In the genomic region with DNA sequence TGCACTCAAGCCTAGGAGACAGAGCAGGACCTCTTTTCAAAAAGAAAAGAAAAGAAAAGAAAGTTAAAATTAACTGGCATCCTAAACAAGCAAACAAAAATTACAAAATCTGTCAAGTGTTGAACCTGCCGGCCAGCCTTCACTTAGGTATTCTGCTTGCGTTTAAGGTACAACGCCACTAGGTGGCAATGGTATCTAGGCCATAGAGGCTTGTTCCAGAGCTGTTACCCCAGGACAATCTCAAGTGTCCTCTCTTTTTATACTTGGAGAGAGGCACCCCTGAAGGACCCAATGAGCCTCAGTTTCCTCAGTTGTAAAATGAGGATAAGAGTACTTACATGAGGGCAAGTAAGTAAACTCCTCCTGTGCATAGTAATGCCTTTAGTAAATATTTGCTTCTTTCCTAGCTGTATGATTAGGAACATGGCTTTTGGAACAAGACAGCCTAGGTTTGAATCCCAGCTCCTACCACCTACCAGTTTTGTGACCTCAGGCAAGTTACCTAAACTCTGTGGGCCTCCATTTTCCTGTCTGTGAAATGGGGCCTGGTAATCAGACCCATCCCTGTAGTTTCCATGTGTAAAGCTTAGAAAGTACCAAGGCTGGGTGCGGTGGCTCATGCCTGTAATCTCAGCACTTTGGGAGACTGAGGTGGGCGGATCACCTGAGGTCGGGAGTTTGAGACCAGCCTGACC, we compare ENCODE assay signal across 8 cellular contexts. TPM values are rescaled to one million over a fixed set of nuclear protein-coding genes. Genes with fewer than 3 reads are reported as not detected.
DNase-seq lines count a peak whose midpoint lies in the region; ATAC-seq, FAIRE-seq and TF ChIP-seq lines count a peak whose summit lies in the region.

No MANE protein-coding gene starts in this region.

- H3K4me3 ChIP-seq in AG10803 (ENCODE audit: low read length) (no peak overlapping the region), fibroblast of lung (replicated peaks in 1 of 4; ENCODE audit: control extremely low read depth in 1 of 4, insufficient read depth in 1 of 4, low read depth in 3 of 4, low read length in 4 of 4) (no peak overlapping the region), pancreas (no peak overlapping the region)

- H3K9me3 ChIP-seq in fibroblast of lung (ENCODE audit: control insufficient read depth, insufficient read depth, low read depth, low read length) (no peaks in the 10 kb centered on the region), pancreas (no peaks in the 10 kb centered on the region)

- H3K4me2 ChIP-seq in fibroblast of lung (ENCODE audit: extremely low read depth, insufficient read depth, low read length): no peak overlapping the region

- ATAC-seq in pancreas (peak; percentile 80 to 97 (median 90)), GM18520 (IDR thresholded peaks at IDR 0.05; ENCODE audit: unreplicated experiment) (no peak), GM19455 (IDR thresholded peaks at IDR 0.05; ENCODE audit: unreplicated experiment) (no peak)

- no peaks in the 10 kb centered on the region for H3K79me2 ChIP-seq in fibroblast of lung (ENCODE audit: control insufficient read depth, insufficient read depth, low read length)

- peak; percentile 42 for DNase-seq in AG10803 (ENCODE audit: low read depth)
- DNase-seq in GM20000 (ENCODE audit: low spot score): peak; percentile 83
- DNase-seq in NOMO-1 (lab: John Stamatoyannopoulos, UW; ENCODE audit: unreplicated experiment in 2 of 2): peak; percentile 68 to 75
- peak; percentile 47 for DNase-seq in activated CD8-positive, alpha-beta memory T cell treated with anti-CD3 and anti-CD28 coated beads, Interleukin-2, amount 50 U/mL, for 4 hours
- DNase-seq in fibroblast of lung (ENCODE audit: low read depth in 2 of 2): peak; percentile 33 to 67
- DNase-seq in pancreas: peak in 3 of 6 donors; percentile 20 to 54 (median 40)

- 37 to 45% methylated on average over 5 to 6 of the region's 6 CpGs for WGBS in pancreas, 2 donors

- H3K4me1 ChIP-seq in fibroblast of lung (ENCODE audit: control insufficient read depth, extremely low read depth, insufficient read depth, low read length): peaks cover 2% of the 10 kb centered on the region
- no peaks in the 10 kb centered on the region for H3K4me1 ChIP-seq in pancreas

- intact Hi-C loops in pancreas (cut with DNase I): loop anchor here in 2 of 3 donors (5.0 to 10.0 kb wide), 2 partner anchors 145 to 152 kb away; no protein-coding TSS in a partner anchor

- H3K36me3 ChIP-seq in fibroblast of lung (ENCODE audit: control insufficient read depth, insufficient read depth, low read length) (no peaks in the 10 kb centered on the region), pancreas (no peaks in the 10 kb centered on the region)

- H3K27ac ChIP-seq in fibroblast of lung (ENCODE audit: insufficient read depth, low read length) (no peak overlapping the region), pancreas (no peak overlapping the region)

- no peak for FAIRE-seq in pancreas (lab: Jason Lieb, UNC)

- no peaks in the 10 kb centered on the region for H4K20me1 ChIP-seq in fibroblast of lung (ENCODE audit: control insufficient read depth, extremely low read depth, insufficient read depth, low read length)

- H3K9ac ChIP-seq in fibroblast of lung (ENCODE audit: insufficient read depth, low read length): no peak overlapping the region

- TF ChIP-seq CTCF in AG10803 (conservative IDR thresholded peaks at IDR 0.05; ENCODE audit: low read length): peak; percentile 70
- TF ChIP-seq CTCF in GM20000 (IDR thresholded peaks at IDR 0.05; ENCODE audit: extremely low read depth, missing control alignments): peak; percentile 75
- peak; percentile 55 to 79 for TF ChIP-seq CTCF in fibroblast of lung (conservative IDR thresholded peaks at IDR 0.05 in 1 of 2, IDR thresholded peaks at IDR 0.05 in 1 of 2; ENCODE audit: low read depth in 1 of 2, low read length in 2 of 2)
- TF ChIP-seq CTCF in pancreas (IDR thresholded peaks at IDR 0.05): peak; percentile 12 to 62 (median 54)

- H3K27me3 ChIP-seq in fibroblast of lung (ENCODE audit: control insufficient read depth, insufficient read depth, low read length) (peaks cover 4% of the 10 kb centered on the region), pancreas (no peaks in the 10 kb centered on the region)

- no peak overlapping the region for H2AFZ ChIP-seq in fibroblast of lung (ENCODE audit: low read length)

RNA-seq across cellular contexts. Expression of a gene that starts 5.8 kb away (rescaled TPM):
- total RNA-seq in fibroblast of lung (under 0.01 TPM in 1 of 2 replicates, not detected in the other), pancreas (1 to 10 TPM in 1 of 6 donors, under 1 TPM in 5; 0.25 to 1.4 (median 0.63) TPM)
- polyA plus RNA-seq in fibroblast of lung (0.02 TPM in 1 of 2 replicates, not detected in the other), pancreas (1 to 10 TPM; 1.2 to 2.0 TPM)
- polyA plus RNA-seq in fibroblast of lung (2012): not detected in 2 replicates
- not detected in 2 replicates for polyA minus RNA-seq in fibroblast of lung (ENCODE audit: low replicate concordance)

RNA-seq across cellular contexts. Expression of a gene that starts 34.2 kb away (rescaled TPM):
- total RNA-seq in fibroblast of lung (1,649 and 1,873 TPM in 2 replicates), pancreas (1,000 to 10,000 TPM in 2 of 6 donors, 100 to 1,000 TPM in 4; 565 to 1,127 (median 903) TPM)
- polyA plus RNA-seq in fibroblast of lung (2,883 and 3,469 TPM in 2 replicates), pancreas (1,000 to 10,000 TPM; 1,140 to 1,334 TPM)
- polyA plus RNA-seq in fibroblast of lung (2012): 2,322 and 2,629 TPM in 2 replicates
- polyA minus RNA-seq in fibroblast of lung (ENCODE audit: low replicate concordance): 2,669 and 3,796 TPM in 2 replicates

Comparison
In these comparisons a context has a peak if more than half of its experiments do, and no peak if none do; other contexts are left out.
1. ATAC-seq: peak in pancreas (4 of 4); none in GM18520 (single experiment) and GM19455 (single experiment).
2. Peak in every context shown above with its lines, with median percentiles within 50 percentile points of each other: CTCF ChIP-seq.